In genomic region chr10:92822060-92822634, GRCh38 we compare ENCODE assay signal across 9 cellular contexts. TPM values are rescaled to one million over a fixed set of nuclear protein-coding genes. Genes with fewer than 3 reads are reported as not detected.
DNase-seq lines count a peak whose midpoint lies in the region; ATAC-seq, FAIRE-seq and TF ChIP-seq lines count a peak whose summit lies in the region.
"Had no signal": no experiment of that assay in that cellular context is flagged by ENCODE, and none has a peak within 500 bp of the region (broad histone marks: within the 10 kb centered on the region; RNA-seq: fewer than 3 reads in every experiment).

No MANE protein-coding gene starts in this region.

- H3K9ac ChIP-seq in keratinocyte (ENCODE audit: control insufficient read depth, extremely low read depth, insufficient read depth, low read length), result peak overlapping the region; percentile 58

- no peaks in the 10 kb centered on the region for H3K9me3 Mint-ChIP-seq in WTC11

- peaks cover 0 to 27% (median 10%) of the 10 kb centered on the region in 9 donors for H3K4me1 ChIP-seq in heart right ventricle
- peaks cover 0 to 4% of the 10 kb centered on the region in 2 donors for H3K4me1 ChIP-seq in right atrium auricular region
- peaks cover 12% of the 10 kb centered on the region for H3K4me1 ChIP-seq in keratinocyte (ENCODE audit: control insufficient read depth, extremely low read depth, insufficient read depth, low read length)
- H3K4me1 ChIP-seq in aorta (ENCODE audit: control insufficient read depth in 1 of 2, insufficient read depth in 2 of 2, low read length in 2 of 2), result no peaks in the 10 kb centered on the region

- no peak overlapping the region; the same call in 1 of the 2 replicates for H3K27ac Mint-ChIP-seq in WTC11

- no peaks in the 10 kb centered on the region for H4K20me1 ChIP-seq in keratinocyte (ENCODE audit: control insufficient read depth, extremely low read depth, insufficient read depth, low read length)

- POLR2A ChIA-PET in WTC11 (lab: Charles Lee), result no interaction called here

- no peaks in the 10 kb centered on the region for H3K9me1 ChIP-seq in keratinocyte (ENCODE audit: control insufficient read depth, extremely low read depth, insufficient read depth, low read length)

- no peaks in the 10 kb centered on the region for H3K36me3 ChIP-seq in heart right ventricle
- no peaks in the 10 kb centered on the region for H3K36me3 ChIP-seq in right atrium auricular region
- no peaks in the 10 kb centered on the region for H3K36me3 ChIP-seq in keratinocyte (ENCODE audit: control insufficient read depth in 2 of 2, extremely low read depth in 1 of 2, insufficient read depth in 2 of 2, low read length in 2 of 2)
- H3K36me3 ChIP-seq in aorta (ENCODE audit: control insufficient read depth in 1 of 2, insufficient read depth in 2 of 2, low read length in 1 of 2), result no peaks in the 10 kb centered on the region

- H2AFZ ChIP-seq in keratinocyte (ENCODE audit: control insufficient read depth, low read length), result peak overlapping the region; percentile 78

- H3K4me3 Mint-ChIP-seq in WTC11, result no peak overlapping the region

- H3K79me2 ChIP-seq in keratinocyte (ENCODE audit: control insufficient read depth, insufficient read depth, low read length), result no peaks in the 10 kb centered on the region

- CTCF ChIA-PET in WTC11 (lab: Charles Lee), result interaction anchor here (0.6 to 1.9 kb wide), 5 partner anchors 17 to 133 kb away, joined by 3 to 8 read pairs (median 5); no protein-coding TSS in a partner anchor

- peaks cover 6% of the 10 kb centered on the region for H3K4me1 Mint-ChIP-seq in WTC11

- intact Hi-C loops in heart right ventricle (cut with DNase I), result loop anchor here in 5 of 10 donors (2.0 to 10.0 kb wide), 5 partner anchors 53 to 131 kb away; no protein-coding TSS in a partner anchor
- intact Hi-C loops in aorta (cut with DNase I), result no loop called here

- dilution Hi-C loops in keratinocyte (cut with MboI; ENCODE audit: extremely low pct_ligation_motif_present, low sequenced_read_pairs), result no loop called here

- H3K27me3 ChIP-seq in heart right ventricle (no peaks in the 10 kb centered on the region), right atrium auricular region (no peaks in the 10 kb centered on the region), keratinocyte (ENCODE audit: control insufficient read depth, extremely low read depth, insufficient read depth, low read length) (no peaks in the 10 kb centered on the region), aorta (ENCODE audit: control insufficient read depth in 1 of 2, insufficient read depth in 2 of 2, low read length in 1 of 2) (no peaks in the 10 kb centered on the region)

- WGBS in heart right ventricle, 2 donors, result 40 to 58% methylated on average over 6 of the region's 6 CpGs
- WGBS in aorta, 2 donors, result 9 to 11% methylated on average over 6 of the region's 6 CpGs

- H3K27ac ChIP-seq in heart right ventricle (peak overlapping the region in 6 of 10 donors; percentile 12 to 74 (median 61)), right atrium auricular region (peak overlapping the region in 1 of 2 donors; percentile 7), keratinocyte (ENCODE audit: control insufficient read depth, insufficient read depth, low read length) (peak overlapping the region; percentile 87), aorta (ENCODE audit: low read depth in 1 of 2, low read length in 2 of 2) (peak overlapping the region in 1 of 2 donors; percentile 10)

- no peak for DNase-seq in heart right ventricle
- no peak for DNase-seq in right atrium auricular region (ENCODE audit: low spot score)
- no peak for DNase-seq in WTC11 (ENCODE audit: low spot score)
- peak; percentile 21 for DNase-seq in keratinocyte (ENCODE audit: low read depth, low spot score)
- DNase-seq in aorta, result no peak
- no peak for DNase-seq in NCI-H1436 (lab: John Stamatoyannopoulos, UW)
- no peak for DNase-seq in activated naive CD4-positive, alpha-beta T cell (lab: John Stamatoyannopoulos, UW)
- DNase-seq in DMS114 treated with DMSO at 0.1 percent for 48 hours (lab: John Stamatoyannopoulos, UW; ENCODE audit: unreplicated experiment), result no peak
- DNase-seq: DND-41 had no signal

- no peaks in the 10 kb centered on the region for H3K36me3 Mint-ChIP-seq in WTC11

- no peak for FAIRE-seq in keratinocyte (lab: Jason Lieb, UNC)

- peak overlapping the region; percentile 78 for H3K4me2 ChIP-seq in keratinocyte (ENCODE audit: control insufficient read depth, extremely low read depth, insufficient read depth, low read depth, low read length)

- no peak overlapping the region for H3K4me3 ChIP-seq in heart right ventricle
- H3K4me3 ChIP-seq in right atrium auricular region, result no peak overlapping the region
- H3K4me3 ChIP-seq in keratinocyte (ENCODE audit: control insufficient read depth in 2 of 3, extremely low read depth in 1 of 3, insufficient read depth in 2 of 3, low read depth in 1 of 3, low read length in 3 of 3), result peak overlapping the region in 1 of 3 experiments; percentile 25
- no peak overlapping the region for H3K4me3 ChIP-seq in aorta (ENCODE audit: low read length in 2 of 2)

- ATAC-seq in heart right ventricle, result peak in 7 of 8 donors; percentile 58 to 91 (median 78)
- ATAC-seq in WTC11, result peak; percentile 57; the same call in 1 of the 2 replicates
- peak; percentile 77 for ATAC-seq in aorta (ENCODE audit: low FRiP score)

- H3K27me3 Mint-ChIP-seq in WTC11 (ENCODE audit: low read depth), result no peaks in the 10 kb centered on the region; the same call in 1 of the 2 replicates

- TF ChIP-seq CTCF in heart right ventricle (IDR thresholded peaks at IDR 0.05) (no peak), right atrium auricular region (IDR thresholded peaks at IDR 0.05) (no peak), WTC11 (IDR thresholded peaks at IDR 0.05) (no peak), keratinocyte (optimal IDR thresholded peaks at IDR 0.05 in 1 of 3, IDR thresholded peaks at IDR 0.05 in 1 of 3, conservative IDR thresholded peaks at IDR 0.05 in 1 of 3; ENCODE audit: extremely low read depth in 1 of 3, insufficient read depth in 2 of 3, low read length in 3 of 3) (no peak)

- H3K9me3 ChIP-seq in heart right ventricle (no peaks in the 10 kb centered on the region), right atrium auricular region (no peaks in the 10 kb centered on the region), keratinocyte (ENCODE audit: control insufficient read depth, low read depth, low read length) (no peaks in the 10 kb centered on the region), aorta (ENCODE audit: control insufficient read depth, low read length) (no peaks in the 10 kb centered on the region)

TF ChIP-seq in WTC11, 78 proteins besides CTCF, POLR2A, EP300 and RAD21 (continues in another document):
- TF ChIP-seq ZNF317 (CRISPR knock-in tag; IDR thresholded peaks at IDR 0.05; ENCODE audit: borderline replicate concordance, low read depth) (no peak), GABPB1 (CRISPR knock-in tag; IDR thresholded peaks at IDR 0.05) (no peak), ZNF121 (CRISPR knock-in tag; IDR thresholded peaks at IDR 0.05) (no peak), JUN (CRISPR knock-in tag; IDR thresholded peaks at IDR 0.05) (no peak), NFATC4 (CRISPR knock-in tag; IDR thresholded peaks at IDR 0.05) (no peak)
- TF ChIP-seq, protein P1, sequence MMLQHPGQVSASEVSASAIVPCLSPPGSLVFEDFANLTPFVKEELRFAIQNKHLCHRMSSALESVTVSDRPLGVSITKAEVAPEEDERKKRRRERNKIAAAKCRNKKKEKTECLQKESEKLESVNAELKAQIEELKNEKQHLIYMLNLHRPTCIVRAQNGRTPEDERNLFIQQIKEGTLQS (CRISPR knock-in tag; conservative IDR thresholded peaks at IDR 0.05), result no peak
- TF ChIP-seq, protein P2, sequence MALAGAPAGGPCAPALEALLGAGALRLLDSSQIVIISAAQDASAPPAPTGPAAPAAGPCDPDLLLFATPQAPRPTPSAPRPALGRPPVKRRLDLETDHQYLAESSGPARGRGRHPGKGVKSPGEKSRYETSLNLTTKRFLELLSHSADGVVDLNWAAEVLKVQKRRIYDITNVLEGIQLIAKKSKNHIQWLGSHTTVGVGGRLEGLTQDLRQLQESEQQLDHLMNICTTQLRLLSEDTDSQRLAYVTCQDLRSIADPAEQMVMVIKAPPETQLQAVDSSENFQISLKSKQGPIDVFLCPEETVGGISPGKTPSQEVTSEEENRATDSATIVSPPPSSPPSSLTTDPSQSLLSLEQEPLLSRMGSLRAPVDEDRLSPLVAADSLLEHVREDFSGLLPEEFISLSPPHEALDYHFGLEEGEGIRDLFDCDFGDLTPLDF (CRISPR knock-in tag; IDR thresholded peaks at IDR 0.05), result no peak
- TF ChIP-seq, protein P3, sequence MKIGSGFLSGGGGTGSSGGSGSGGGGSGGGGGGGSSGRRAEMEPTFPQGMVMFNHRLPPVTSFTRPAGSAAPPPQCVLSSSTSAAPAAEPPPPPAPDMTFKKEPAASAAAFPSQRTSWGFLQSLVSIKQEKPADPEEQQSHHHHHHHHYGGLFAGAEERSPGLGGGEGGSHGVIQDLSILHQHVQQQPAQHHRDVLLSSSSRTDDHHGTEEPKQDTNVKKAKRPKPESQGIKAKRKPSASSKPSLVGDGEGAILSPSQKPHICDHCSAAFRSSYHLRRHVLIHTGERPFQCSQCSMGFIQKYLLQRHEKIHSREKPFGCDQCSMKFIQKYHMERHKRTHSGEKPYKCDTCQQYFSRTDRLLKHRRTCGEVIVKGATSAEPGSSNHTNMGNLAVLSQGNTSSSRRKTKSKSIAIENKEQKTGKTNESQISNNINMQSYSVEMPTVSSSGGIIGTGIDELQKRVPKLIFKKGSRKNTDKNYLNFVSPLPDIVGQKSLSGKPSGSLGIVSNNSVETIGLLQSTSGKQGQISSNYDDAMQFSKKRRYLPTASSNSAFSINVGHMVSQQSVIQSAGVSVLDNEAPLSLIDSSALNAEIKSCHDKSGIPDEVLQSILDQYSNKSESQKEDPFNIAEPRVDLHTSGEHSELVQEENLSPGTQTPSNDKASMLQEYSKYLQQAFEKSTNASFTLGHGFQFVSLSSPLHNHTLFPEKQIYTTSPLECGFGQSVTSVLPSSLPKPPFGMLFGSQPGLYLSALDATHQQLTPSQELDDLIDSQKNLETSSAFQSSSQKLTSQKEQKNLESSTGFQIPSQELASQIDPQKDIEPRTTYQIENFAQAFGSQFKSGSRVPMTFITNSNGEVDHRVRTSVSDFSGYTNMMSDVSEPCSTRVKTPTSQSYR (CRISPR knock-in tag; IDR thresholded peaks at IDR 0.05), result no peak

RNA-seq across cellular contexts. Expression of gene EXOC6, which starts 26.2 kb away (rescaled TPM):
- total RNA-seq in heart right ventricle (10 to 100 TPM in 2 of 10 donors, 1 to 10 TPM in 8; 8.7 to 11.7 (median 9.5) TPM), right atrium auricular region (10 to 100 TPM in 1 of 2 donors, 1 to 10 TPM in 1; 7.0 to 10.1 TPM), WTC11 (2021) (4.4 to 5.0 TPM (median 4.5 TPM) in 3 replicates), aorta (10 to 100 TPM; 16.2 to 17.6 TPM)
- polyA plus RNA-seq in heart right ventricle (1 to 10 TPM; 3.3 to 8.0 TPM), keratinocyte (1.2 to 2.6 TPM (median 1.4 TPM) in 3 replicates), aorta (1 to 10 TPM; 3.0 to 4.8 TPM)
- 2.9 TPM for polyA plus RNA-seq in keratinocyte (2011; ENCODE audit: low read depth)
- 0.62 and 1.6 TPM in 2 replicates for polyA plus RNA-seq in keratinocyte (2011; cell fraction: cytosol; rRNA removed)
- polyA plus RNA-seq in keratinocyte (2011; cell fraction: nucleus; rRNA removed), result 1.5 and 2.2 TPM in 2 replicates
- 1.3 and 1.5 TPM in 2 replicates for polyA plus RNA-seq in keratinocyte (2012; ENCODE audit: low replicate concordance)
- 0.59 to 1.3 TPM in 2 of 3 replicates, not detected in the other for polyA minus RNA-seq in keratinocyte
- polyA minus RNA-seq in keratinocyte (2011; cell fraction: cytosol; rRNA and poly(A)+ RNA removed), result not detected
- polyA minus RNA-seq in keratinocyte (2011; cell fraction: nucleus; rRNA and poly(A)+ RNA removed), result 2.1 and 6.9 TPM in 2 replicates
